8 cellular contexts compared by ENCODE assay signal in genomic region chr19:12194827-12195500, GRCh38. TPM values are rescaled to one million over a fixed set of nuclear protein-coding genes. Genes with fewer than 3 reads are reported as not detected.
DNase-seq lines count a peak whose midpoint lies in the region; ATAC-seq and TF ChIP-seq lines count a peak whose summit lies in the region.

No MANE protein-coding gene starts in this region.

- peaks cover 13% of the 10 kb centered on the region; the same call in 1 of the 2 replicates for H3K9me3 ChIP-seq in ES-I3 (ENCODE audit: control insufficient read depth, insufficient read depth, low read length)

- H3K9me3 Mint-ChIP-seq in activated CD4-positive, alpha-beta T cell treated with anti-CD3 and anti-CD28 coated beads for 36 hours (ENCODE audit: low read depth), result peaks cover 37% of the 10 kb centered on the region

- POLR2A ChIA-PET in activated CD4-positive, alpha-beta T cell treated with anti-CD3 and anti-CD28 coated beads for 36 hours (lab: Charles Lee), result no interaction called here

- no peaks in the 10 kb centered on the region for H3K4me1 ChIP-seq in ES-I3 (ENCODE audit: insufficient read depth, low read length)

- peak; percentile 91 for DNase-seq in activated CD4-positive, alpha-beta T cell treated with anti-CD3 and anti-CD28 coated beads for 36 hours
- DNase-seq in cerebellum (ENCODE audit: low spot score) (peak; percentile 95), left kidney (ENCODE audit: low read depth, low spot score) (peak; percentile 98), SHP77 treated with DMSO at 0.1 percent for 48 hours (lab: John Stamatoyannopoulos, UW) (no peak)
- DNase-seq in stimulated activated CD4-positive, alpha-beta T cell treated with anti-CD3 and anti-CD28 coated beads, Interleukin-1b, Interleukin-23, amount 100 ng/mL, for 24 hours (ENCODE audit: low read depth in 4 of 4, low spot score in 1 of 4), result peak; percentile 14 to 68 (median 51)

- intact Hi-C loops in activated CD4-positive, alpha-beta T cell treated with anti-CD3 and anti-CD28 coated beads for 36 hours (cut with DNase I, micrococcal nuclease), result loop anchor here (5.0 kb wide), 1 partner anchor 137 kb away; the partner anchor contains the start of gene ZNF563 (in 2 of the 2)

- peak overlapping the region; percentile 78 for H3K4me3 Mint-ChIP-seq in activated CD4-positive, alpha-beta T cell treated with anti-CD3 and anti-CD28 coated beads for 36 hours

- peaks cover 5% of the 10 kb centered on the region for H3K27me3 Mint-ChIP-seq in activated CD4-positive, alpha-beta T cell treated with anti-CD3 and anti-CD28 coated beads for 36 hours

- H3K27ac Mint-ChIP-seq in activated CD4-positive, alpha-beta T cell treated with anti-CD3 and anti-CD28 coated beads for 36 hours, result peak overlapping the region; percentile 86

- peaks cover 32% of the 10 kb centered on the region for H3K4me1 Mint-ChIP-seq in activated CD4-positive, alpha-beta T cell treated with anti-CD3 and anti-CD28 coated beads for 36 hours

- peaks cover 73% of the 10 kb centered on the region for H3K36me3 Mint-ChIP-seq in activated CD4-positive, alpha-beta T cell treated with anti-CD3 and anti-CD28 coated beads for 36 hours (ENCODE audit: low read depth)

- H3K36me3 ChIP-seq in ES-I3 (ENCODE audit: insufficient read depth, low read length), result peaks cover 3% of the 10 kb centered on the region; the same call in 1 of the 2 replicates

- CTCF ChIA-PET in activated CD4-positive, alpha-beta T cell treated with anti-CD3 and anti-CD28 coated beads for 36 hours (lab: Charles Lee), result interaction anchor here (0.6 to 0.9 kb wide), 2 partner anchors 10 to 42 kb away, joined by 3 read pairs; no protein-coding TSS in a partner anchor

- no peak for TF ChIP-seq POLR2A in GM18505 (IDR thresholded peaks at IDR 0.05; ENCODE audit: borderline replicate concordance, extremely low read depth, insufficient read depth, insufficient read length)

- peak; percentile 94 for ATAC-seq in activated CD4-positive, alpha-beta T cell treated with anti-CD3 and anti-CD28 coated beads for 36 hours
- ATAC-seq in GM18505 (IDR thresholded peaks at IDR 0.05; ENCODE audit: unreplicated experiment), result no peak
- no peak for ATAC-seq in GM21786 (IDR thresholded peaks at IDR 0.05; ENCODE audit: unreplicated experiment)

- H3K9ac ChIP-seq in ES-I3 (ENCODE audit: low read depth, low read length), result peak overlapping the region; percentile 24; the same call in 1 of the 2 replicates

RNA-seq across cellular contexts. Expression of gene ZNF136, which starts 32.1 kb away (rescaled TPM):
- total RNA-seq in activated CD4-positive, alpha-beta T cell treated with anti-CD3 and anti-CD28 coated beads for 36 hours, result 10 to 100 TPM; 11.7 to 12.9 TPM
- 23.9 TPM for total RNA-seq in cerebellum

RNA-seq across cellular contexts. Expression of gene ZNF625, which starts 38.4 kb away (rescaled TPM):
- total RNA-seq in activated CD4-positive, alpha-beta T cell treated with anti-CD3 and anti-CD28 coated beads for 36 hours, result 1 to 10 TPM; 3.8 to 5.5 TPM
- 23.8 TPM for total RNA-seq in cerebellum

RNA-seq across cellular contexts. Expression of gene ZNF20, which starts 54.8 kb away (rescaled TPM):
- 1 to 10 TPM; 3.2 to 3.3 TPM for total RNA-seq in activated CD4-positive, alpha-beta T cell treated with anti-CD3 and anti-CD28 coated beads for 36 hours
- total RNA-seq in cerebellum, result 8.7 TPM
